13 cellular contexts compared by ENCODE assay signal in genomic region chr2:215280326-215280725, GRCh38. TPM values are rescaled to one million over a fixed set of nuclear protein-coding genes. Genes with fewer than 3 reads are reported as not detected.
DNase-seq lines count a peak whose midpoint lies in the region; ATAC-seq lines count a peak whose summit lies in the region.
"Had no signal": no experiment of that assay in that cellular context is flagged by ENCODE, and none has a peak within 500 bp of the region (broad histone marks: within the 10 kb centered on the region; RNA-seq: fewer than 3 reads in every experiment).

No MANE protein-coding gene starts in this region.

- no peaks in the 10 kb centered on the region for H3K9me3 Mint-ChIP-seq in stimulated activated effector memory CD8-positive, alpha-beta T cell treated with anti-CD3 and anti-CD28 coated beads, Interleukin-12 subunit alpha, Interleukin-12 subunit beta, amount 100 ng/mL, for 72 hours
- H3K9me3 Mint-ChIP-seq: activated T-helper 17 cell treated with anti-CD3 and anti-CD28 coated beads, Interleukin-2, amount 50 U/mL, for 72 hours; neural progenitor cell had no signal

- no peaks in the 10 kb centered on the region for H3K4me1 Mint-ChIP-seq in stimulated activated effector memory CD8-positive, alpha-beta T cell treated with anti-CD3 and anti-CD28 coated beads, Interleukin-12 subunit alpha, Interleukin-12 subunit beta, amount 100 ng/mL, for 72 hours
- H3K4me1 Mint-ChIP-seq: activated T-helper 17 cell treated with anti-CD3 and anti-CD28 coated beads, Interleukin-2, amount 50 U/mL, for 72 hours; neural progenitor cell; T-helper 17 cell had no signal

- H3K27ac Mint-ChIP-seq in stimulated activated effector memory CD8-positive, alpha-beta T cell treated with anti-CD3 and anti-CD28 coated beads, Interleukin-12 subunit alpha, Interleukin-12 subunit beta, amount 100 ng/mL, for 72 hours = no peak overlapping the region
- H3K27ac Mint-ChIP-seq: activated T-helper 17 cell treated with anti-CD3 and anti-CD28 coated beads, Interleukin-2, amount 50 U/mL, for 72 hours; neural progenitor cell; T-helper 17 cell had no signal

- ATAC-seq in GM19324 (IDR thresholded peaks at IDR 0.05; ENCODE audit: low FRiP score, unreplicated experiment) (peak; percentile 56), HG03060 (IDR thresholded peaks at IDR 0.05; ENCODE audit: low read depth, unreplicated experiment) (peak; percentile 73)
- ATAC-seq in stimulated activated effector memory CD8-positive, alpha-beta T cell treated with anti-CD3 and anti-CD28 coated beads, Interleukin-12 subunit alpha, Interleukin-12 subunit beta, amount 100 ng/mL, for 72 hours = peak; percentile 34
- ATAC-seq: T-helper 17 cell had no signal

- DNase-seq in RPMI7951 (ENCODE audit: low read depth) = peak; percentile 26
- no peak for DNase-seq in stimulated activated effector memory CD8-positive, alpha-beta T cell treated with anti-CD3 and anti-CD28 coated beads, Interleukin-12 subunit alpha, Interleukin-12 subunit beta, amount 100 ng/mL, for 72 hours (ENCODE audit: low spot score in 2 of 2)
- no peak for DNase-seq in NOMO-1 treated with dmso at 0.1 percent for 144 hours (lab: John Stamatoyannopoulos, UW; ENCODE audit: unreplicated experiment)
- DNase-seq in D341Med (ENCODE audit: low spot score) = no peak
- no peak for DNase-seq in NCI-H2107 treated with DMSO at 0.1 percent for 48 hours (lab: John Stamatoyannopoulos, UW; ENCODE audit: unreplicated experiment)
- DNase-seq: activated CD4-positive, alpha-beta T cell treated with anti-CD3 and anti-CD28 coated beads for 48 hours; hippocampal formation; T-helper 17 cell; testis had no signal

- H3K36me3 Mint-ChIP-seq in stimulated activated effector memory CD8-positive, alpha-beta T cell treated with anti-CD3 and anti-CD28 coated beads, Interleukin-12 subunit alpha, Interleukin-12 subunit beta, amount 100 ng/mL, for 72 hours = no peaks in the 10 kb centered on the region
- H3K36me3 Mint-ChIP-seq: neural progenitor cell had no signal

- no peak overlapping the region for H3K4me3 Mint-ChIP-seq in stimulated activated effector memory CD8-positive, alpha-beta T cell treated with anti-CD3 and anti-CD28 coated beads, Interleukin-12 subunit alpha, Interleukin-12 subunit beta, amount 100 ng/mL, for 72 hours
- H3K4me3 Mint-ChIP-seq: activated T-helper 17 cell treated with anti-CD3 and anti-CD28 coated beads, Interleukin-2, amount 50 U/mL, for 72 hours; neural progenitor cell; T-helper 17 cell had no signal

RNA-seq across cellular contexts. Expression of gene ATIC, which starts 31.5 kb away (rescaled TPM):
- total RNA-seq in RPMI7951 (2014; rRNA removed; shearing (Covaris generic)) = 19.8 and 25.7 TPM in 2 replicates
